28 cellular contexts compared by ENCODE assay signal in genomic region chr22:20002098-20002497, GRCh38. TPM values are rescaled to one million over a fixed set of nuclear protein-coding genes. Genes with fewer than 3 reads are reported as not detected.
A peak's percentile ranks its signal among the peaks of the same experiment; 100 is the strongest.
DNase-seq lines count a peak whose midpoint lies in the region; ATAC-seq, FAIRE-seq and TF ChIP-seq lines count a peak whose summit lies in the region.
"Had no signal": no experiment of that assay in that cellular context is flagged by ENCODE, and none has a peak within 500 bp of the region (broad histone marks: within the 10 kb centered on the region; RNA-seq: fewer than 3 reads in every experiment).

No MANE protein-coding gene starts in this region.

- H3K9ac ChIP-seq in BLaER1, result peak overlapping the region; percentile 25; the same call in 1 of the 2 replicates
- H3K9ac ChIP-seq in endocrine pancreas (ENCODE audit: control insufficient read depth, insufficient read depth, low read length), result peak overlapping the region; percentile 19
- no peak overlapping the region for H3K9ac ChIP-seq in kidney (ENCODE audit: low read length in 2 of 2)

- H3K9me3 Mint-ChIP-seq in natural killer cell, result peaks cover 0 to 9% of the 10 kb centered on the region in 2 donors

- peak overlapping the region; percentile 78 for H3K4me2 ChIP-seq in BLaER1
- H3K4me2 ChIP-seq: A549 had no signal

- WGBS in prostate gland, result 53% methylated on average over 10 of the region's 11 CpGs

- no peak for FAIRE-seq in kidney (lab: Jason Lieb, UNC)
- FAIRE-seq: A549, astrocyte, GM12892, H1 had no signal

- no peak overlapping the region for H3K27ac Mint-ChIP-seq in natural killer cell
- H3K27ac Mint-ChIP-seq: activated CD4-positive, alpha-beta T cell treated with anti-CD3 and anti-CD28 coated beads, Interleukin-2, amount 10 ng/mL, durations not matched to agents 7 days and 5 days; activated naive CD8-positive, alpha-beta T cell; activated T-helper 1 cell treated with anti-CD3 and anti-CD28 coated beads, Interleukin-12 subunit alpha, Interleukin-12 subunit beta, Interleukin-2, Interleukin-4 antibody, amounts not matched to agents 30 ng/mL and 10 ng/mL and 1 ng/mL, durations not matched to agents 14 hours and 24 hours and 36 hours; B cell; IgD-negative memory B cell; stimulated activated memory B cell treated with anti-CD40 and anti-IgM and Interleukin-4, amounts not matched to agents 10 μg/mL and 1 μg/mL and 100 μg/mL, for 72 hours; T-helper 17 cell had no signal

- H3K36me3 ChIP-seq in BLaER1 (no peaks in the 10 kb centered on the region; the same call in 1 of the 2 replicates), endocrine pancreas (ENCODE audit: control insufficient read depth, insufficient read depth, low read length) (no peaks in the 10 kb centered on the region), kidney (ENCODE audit: control insufficient read depth in 1 of 2, insufficient read depth in 2 of 2, low read length in 2 of 2) (no peaks in the 10 kb centered on the region), prostate gland (no peaks in the 10 kb centered on the region)
- H3K36me3 ChIP-seq: tibial artery had no signal

- peaks cover 18% of the 10 kb centered on the region for H3K36me3 Mint-ChIP-seq in natural killer cell
- H3K36me3 Mint-ChIP-seq: IgD-negative memory B cell had no signal

- peaks cover 17% of the 10 kb centered on the region for H3K9me3 ChIP-seq in BLaER1
- H3K9me3 ChIP-seq in endocrine pancreas (ENCODE audit: control insufficient read depth, low read length), result peaks cover 1% of the 10 kb centered on the region
- H3K9me3 ChIP-seq in kidney (ENCODE audit: control insufficient read depth in 1 of 2, low read length in 2 of 2), result peaks cover 0 to 3% of the 10 kb centered on the region in 2 donors
- no peaks in the 10 kb centered on the region for H3K9me3 ChIP-seq in prostate gland
- H3K9me3 ChIP-seq: tibial artery had no signal

- H3K4me3 ChIP-seq in BLaER1 (no peak overlapping the region), endocrine pancreas (ENCODE audit: control insufficient read depth, insufficient read depth, low read length) (peak overlapping the region; percentile 4), kidney (ENCODE audit: low read length in 2 of 2) (no peak overlapping the region), prostate gland (no peak overlapping the region)
- H3K4me3 ChIP-seq: A549, SK-N-MC, skin epidermis, tibial artery had no signal

- ATAC-seq in HG02852 (IDR thresholded peaks at IDR 0.05; ENCODE audit: unreplicated experiment) (no peak), natural killer cell (no peak)
- ATAC-seq: A549; naive thymus-derived CD8-positive, alpha-beta T cell; stimulated activated memory B cell treated with anti-CD40 and anti-IgM and Interleukin-4, amounts not matched to agents 10 μg/mL and 1 μg/mL and 100 μg/mL, for 72 hours; T-helper 17 cell had no signal

- no peak for TF ChIP-seq POLR2A in prostate gland (IDR thresholded peaks at IDR 0.05)

- TF ChIP-seq CTCF in kidney (IDR thresholded peaks at IDR 0.05; ENCODE audit: borderline replicate concordance, extremely low read depth, insufficient read depth) (no peak), prostate gland (IDR thresholded peaks at IDR 0.05) (no peak), natural killer cell (IDR thresholded peaks at IDR 0.05) (no peak)

- H3K27me3 ChIP-seq in BLaER1, result no peaks in the 10 kb centered on the region
- no peaks in the 10 kb centered on the region for H3K27me3 ChIP-seq in endocrine pancreas (ENCODE audit: control insufficient read depth, insufficient read depth, low read length)
- H3K27me3 ChIP-seq in prostate gland (replicated peaks; ENCODE audit: insufficient read depth), result no peaks in the 10 kb centered on the region
- H3K27me3 ChIP-seq: tibial artery had no signal

- H3K27me3 Mint-ChIP-seq in natural killer cell (ENCODE audit: low read depth in 2 of 2), result no peaks in the 10 kb centered on the region
- H3K27me3 Mint-ChIP-seq: activated naive CD8-positive, alpha-beta T cell; B cell; IgD-negative memory B cell; naive thymus-derived CD8-positive, alpha-beta T cell; progenitor cell of endocrine pancreas; stimulated activated memory B cell treated with anti-CD40 and anti-IgM and Interleukin-4, amounts not matched to agents 10 μg/mL and 1 μg/mL and 100 μg/mL, for 72 hours; T-helper 17 cell had no signal

- H4K20me1 ChIP-seq in BLaER1, result no peaks in the 10 kb centered on the region

- peak overlapping the region; percentile 33 for H3K27ac ChIP-seq in BLaER1
- no peak overlapping the region for H3K27ac ChIP-seq in kidney (ENCODE audit: low read depth in 2 of 2, low read length in 2 of 2)
- H3K27ac ChIP-seq in prostate gland, result peak overlapping the region; percentile 41 to 42
- H3K27ac ChIP-seq: A549, SK-N-MC, skin epidermis had no signal

- H3K4me1 Mint-ChIP-seq in natural killer cell, result no peaks in the 10 kb centered on the region
- H3K4me1 Mint-ChIP-seq: activated CD4-positive, alpha-beta T cell treated with anti-CD3 and anti-CD28 coated beads, Interleukin-2, amount 10 ng/mL, durations not matched to agents 7 days and 5 days; B cell; IgD-negative memory B cell; stimulated activated memory B cell treated with anti-CD40 and anti-IgM and Interleukin-4, amounts not matched to agents 10 μg/mL and 1 μg/mL and 100 μg/mL, for 72 hours; T-helper 17 cell had no signal

- DNase-seq in kidney (peak; percentile 37), prostate gland (ENCODE audit: low spot score) (no peak), activated gamma-delta T cell treated with Interleukin-2 at 50 U/mL for 16 hours (no peak), natural killer cell (no peak)
- DNase-seq in activated naive CD4-positive, alpha-beta T cell (lab: John Stamatoyannopoulos, UW), result no peak
- DNase-seq: activated CD4-positive, alpha-beta T cell treated with anti-CD3 and anti-CD28 coated beads, Interleukin-2, amount 10 ng/mL, durations not matched to agents 7 days and 5 days; Caco-2; effector CD4-positive, alpha-beta T cell; NCI-H1417; NCI-H524; T-helper 17 cell had no signal

- H3K4me3 Mint-ChIP-seq in natural killer cell, result no peak overlapping the region
- H3K4me3 Mint-ChIP-seq: activated CD4-positive, alpha-beta T cell treated with anti-CD3 and anti-CD28 coated beads, Interleukin-2, amount 10 ng/mL, durations not matched to agents 7 days and 5 days; activated naive CD8-positive, alpha-beta T cell; activated T-helper 1 cell treated with anti-CD3 and anti-CD28 coated beads, Interleukin-12 subunit alpha, Interleukin-12 subunit beta, Interleukin-2, Interleukin-4 antibody, amounts not matched to agents 30 ng/mL and 10 ng/mL and 1 ng/mL, durations not matched to agents 14 hours and 24 hours and 36 hours; B cell; IgD-negative memory B cell; stimulated activated memory B cell treated with anti-CD40 and anti-IgM and Interleukin-4, amounts not matched to agents 10 μg/mL and 1 μg/mL and 100 μg/mL, for 72 hours; T-helper 17 cell had no signal

- intact Hi-C loops in kidney (cut with DNase I) (no loop called here), prostate gland (cut with DNase I) (no loop called here), natural killer cell (cut with micrococcal nuclease) (no loop called here)

- H3K4me1 ChIP-seq in BLaER1 (peaks cover 61% of the 10 kb centered on the region), endocrine pancreas (ENCODE audit: control insufficient read depth, insufficient read depth, low read length) (no peaks in the 10 kb centered on the region), kidney (ENCODE audit: control insufficient read depth in 1 of 2, insufficient read depth in 1 of 2, low read depth in 1 of 2, low read length in 2 of 2) (peaks cover 13 to 21% of the 10 kb centered on the region in 2 donors), prostate gland (replicated peaks) (peaks cover 3% of the 10 kb centered on the region)
- H3K4me1 ChIP-seq: A549, Caco-2 had no signal

RNA-seq across cellular contexts. Expression of gene ARVCF, which starts 14.5 kb away (rescaled TPM):
- total RNA-seq in kidney (21.9 TPM), prostate gland (10 to 100 TPM; 39.6 to 65.9 TPM), natural killer cell (10 to 100 TPM; 37.8 to 62.0 (median 38.7) TPM)
- polyA plus RNA-seq in kidney (ENCODE audit: insufficient read depth, low read depth, low replicate concordance), result 16.0 TPM

RNA-seq across cellular contexts. Expression of gene TANGO2, which starts 18.8 kb away (rescaled TPM):
- total RNA-seq in kidney, result 27.7 TPM
- 37.3 TPM for polyA plus RNA-seq in kidney (ENCODE audit: insufficient read depth, low read depth, low replicate concordance)
- 10 to 100 TPM; 34.3 to 40.1 TPM for total RNA-seq in prostate gland
- 10 to 100 TPM; 33.3 to 53.0 (median 46.2) TPM for total RNA-seq in natural killer cell

Comparison
In these comparisons a context has a peak if more than half of its experiments do, and no peak if none do; other contexts are left out.
1. H3K27ac ChIP-seq: peak in BLaER1 (single experiment) and prostate gland (2 of 2); none in kidney (0 of 2).
2. H3K9ac ChIP-seq: peak in BLaER1 (single experiment) and endocrine pancreas (single experiment); none in kidney (0 of 2).